ENCODE assay signal across 18 cellular contexts in the genomic region with DNA sequence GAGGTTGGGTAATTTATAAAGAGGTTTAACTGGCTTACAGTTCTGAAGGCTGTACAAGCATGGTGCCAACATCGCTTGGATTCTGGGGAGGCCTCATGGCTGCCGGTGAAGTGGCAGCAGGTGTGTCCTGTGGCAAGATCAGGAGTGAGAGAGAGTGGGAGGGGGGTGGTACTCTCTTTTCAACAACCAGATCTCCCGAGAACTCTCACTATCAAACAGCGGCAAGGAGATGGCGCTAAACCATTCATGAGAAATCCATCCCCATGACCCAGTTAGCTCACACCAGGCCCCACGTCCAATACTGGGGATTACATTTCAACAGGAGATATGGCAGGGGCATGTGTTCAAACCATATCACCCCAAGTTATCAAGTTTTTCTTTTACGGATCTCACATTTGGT.
"Had no signal": no experiment of that assay in that cellular context is flagged by ENCODE, and none has a peak within 500 bp of the region (broad histone marks: within the 10 kb centered on the region; RNA-seq: fewer than 3 reads in every experiment).

No MANE protein-coding gene starts in this region.

- H3K9me3 ChIP-seq: ascending aorta, heart left ventricle, thoracic aorta, vagina had no signal

- H3K27ac ChIP-seq: ascending aorta, brain microvascular endothelial cell, heart left ventricle, parathyroid adenoma, thoracic aorta, vagina, VCaP had no signal

- DNase-seq: activated CD4-positive, alpha-beta T cell treated with anti-CD3 and anti-CD28 coated beads, Interleukin-2, amount 10 ng/mL, durations not matched to agents 7 days and 5 days; activated CD4-positive, CD25-positive, alpha-beta regulatory T cell treated with anti-CD3 and anti-CD28 coated beads, Interleukin-2, amount 50 U/mL, for 72 hours; activated CD8-positive, alpha-beta T cell treated with anti-CD3 and anti-CD28 coated beads, Interleukin-2, amount 10 ng/mL, durations not matched to agents 7 days and 5 days; activated gamma-delta T cell; brain microvascular endothelial cell; caudate nucleus; effector CD4-positive, alpha-beta T cell; heart left ventricle; islet precursor cell; left cardiac atrium; nucleus accumbens; stimulated activated CD4-positive, alpha-beta T cell treated with anti-CD3 and anti-CD28 coated beads, Interleukin-4, amount 100 ng/mL, for 24 hours; stimulated activated naive CD4-positive, alpha-beta T cell treated with Interleukin-2 at 50 U/mL for 16 hours had no signal

- H3K4me3 ChIP-seq: ascending aorta, heart left ventricle, thoracic aorta, vagina had no signal

- H3K27me3 ChIP-seq: ascending aorta, brain microvascular endothelial cell, vagina had no signal

- ATAC-seq: activated CD8-positive, alpha-beta T cell treated with anti-CD3 and anti-CD28 coated beads, Interleukin-2, amount 10 ng/mL, durations not matched to agents 7 days and 5 days; heart left ventricle; left cardiac atrium had no signal

- H3K4me1 ChIP-seq: ascending aorta, heart left ventricle, parathyroid adenoma, vagina had no signal

- H3K36me3 ChIP-seq: ascending aorta, brain microvascular endothelial cell, heart left ventricle, thoracic aorta, vagina had no signal
